Comparison of ENCODE assay signal across 10 cellular contexts in the genomic region with DNA sequence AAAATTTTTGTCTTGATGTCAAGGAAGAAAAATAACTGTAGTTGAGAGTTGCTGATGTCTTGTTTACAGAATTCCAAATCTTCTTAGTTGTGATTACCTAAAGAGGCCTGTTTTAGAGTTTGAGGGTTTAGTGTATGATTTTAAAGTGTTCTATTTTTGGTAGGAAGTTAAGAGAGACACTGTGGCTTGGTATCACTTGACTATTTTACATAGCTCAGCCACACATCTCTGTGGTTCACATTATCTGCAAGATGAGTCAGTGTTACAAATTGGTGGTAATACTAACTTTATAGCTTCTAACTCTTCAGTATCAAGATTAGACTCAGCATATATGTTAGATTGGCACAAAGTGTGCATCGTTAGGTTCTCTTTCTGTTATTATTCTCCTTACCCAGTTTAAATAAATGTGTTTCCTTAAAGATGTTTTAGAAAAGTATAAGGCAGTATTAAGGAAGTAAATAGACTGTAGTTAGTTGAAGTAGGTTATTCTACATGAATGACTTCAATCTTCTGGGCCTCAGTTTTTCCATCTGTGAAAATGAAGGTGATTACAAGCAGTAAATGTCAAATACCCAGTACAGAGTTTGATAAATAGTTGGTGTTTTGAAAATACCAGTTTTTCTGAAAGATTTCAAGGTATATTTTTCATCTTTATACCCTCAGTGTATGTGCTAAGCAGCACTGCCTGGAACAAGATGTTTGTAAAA. TPM values are rescaled to one million over a fixed set of nuclear protein-coding genes. Genes with fewer than 3 reads are reported as not detected.
DNase-seq lines count a peak whose midpoint lies in the region; ATAC-seq and TF ChIP-seq lines count a peak whose summit lies in the region.
"Had no signal": no experiment of that assay in that cellular context is flagged by ENCODE, and none has a peak within 500 bp of the region (broad histone marks: within the 10 kb centered on the region; RNA-seq: fewer than 3 reads in every experiment).

No MANE protein-coding gene starts in this region.

- TF ChIP-seq CTCF in adrenal gland (IDR thresholded peaks at IDR 0.05), result no peak

- TF ChIP-seq POLR2A in adrenal gland (IDR thresholded peaks at IDR 0.05), result no peak

- ATAC-seq in GM18907 (IDR thresholded peaks at IDR 0.05; ENCODE audit: unreplicated experiment) (peak; percentile 86), HG03025 (IDR thresholded peaks at IDR 0.05; ENCODE audit: low FRiP score, unreplicated experiment) (peak; percentile 64)
- ATAC-seq: naive thymus-derived CD8-positive, alpha-beta T cell had no signal

- intact Hi-C loops in activated CD4-positive, alpha-beta memory T cell treated with anti-CD3 and anti-CD28 coated beads for 36 hours (cut with micrococcal nuclease), result loop anchor here (2.0 kb wide), 2 partner anchors 14 to 88 kb away; no protein-coding TSS in a partner anchor
- intact Hi-C loops in adrenal gland (cut with DNase I), result loop anchor here in 1 of 2 donors (10.0 kb wide), 2 partner anchors 996 to 1086 kb away; partner anchors contain the start of gene MRPS31

- CTCF ChIA-PET in activated CD4-positive, alpha-beta memory T cell treated with anti-CD3 and anti-CD28 coated beads for 36 hours (lab: Charles Lee), result interaction anchor here (1.1 kb wide), 1 partner anchor 1088 kb away, joined by 3 read pairs; no protein-coding TSS in a partner anchor

- H3K27ac ChIP-seq in adrenal gland, result no peak overlapping the region

- no peaks in the 10 kb centered on the region for H3K9me3 Mint-ChIP-seq in activated CD4-positive, alpha-beta memory T cell treated with anti-CD3 and anti-CD28 coated beads for 36 hours
- H3K9me3 Mint-ChIP-seq: naive thymus-derived CD8-positive, alpha-beta T cell had no signal

- H3K27me3 Mint-ChIP-seq in activated CD4-positive, alpha-beta memory T cell treated with anti-CD3 and anti-CD28 coated beads for 36 hours, result no peaks in the 10 kb centered on the region
- H3K27me3 Mint-ChIP-seq: naive thymus-derived CD8-positive, alpha-beta T cell had no signal

- no peaks in the 10 kb centered on the region for H3K4me1 ChIP-seq in adrenal gland (replicated peaks in 1 of 2)

- peak overlapping the region; percentile 41 for H3K27ac Mint-ChIP-seq in activated CD4-positive, alpha-beta memory T cell treated with anti-CD3 and anti-CD28 coated beads for 36 hours

- no peak overlapping the region for H3K4me3 ChIP-seq in adrenal gland

- H3K4me3 Mint-ChIP-seq in activated CD4-positive, alpha-beta memory T cell treated with anti-CD3 and anti-CD28 coated beads for 36 hours, result no peak overlapping the region
- H3K4me3 Mint-ChIP-seq: naive thymus-derived CD8-positive, alpha-beta T cell had no signal

- DNase-seq in A172 (ENCODE audit: low spot score) (peak; percentile 35), adrenal gland (no peak), Ammon's horn (ENCODE audit: low spot score) (no peak), OCI-M2 (lab: John Stamatoyannopoulos, UW; ENCODE audit: unreplicated experiment) (no peak), ecto neural progenitor cell (ENCODE audit: low spot score) (no peak)
- DNase-seq in activated CD4-positive, alpha-beta memory T cell treated with anti-CD3 and anti-CD28 coated beads for 36 hours, result no peak
- DNase-seq: effector CD8-positive, alpha-beta T cell; naive thymus-derived CD8-positive, alpha-beta T cell had no signal

- WGBS in adrenal gland, 4 donors, result 83 to 97% (median 92%) methylated on average over 1 of the region's 1 CpG

- H3K9me3 ChIP-seq in adrenal gland (replicated peaks in 1 of 3), result no peaks in the 10 kb centered on the region

- POLR2A ChIA-PET in activated CD4-positive, alpha-beta memory T cell treated with anti-CD3 and anti-CD28 coated beads for 36 hours (lab: Charles Lee), result no interaction called here

- peaks cover 12% of the 10 kb centered on the region for H3K4me1 Mint-ChIP-seq in activated CD4-positive, alpha-beta memory T cell treated with anti-CD3 and anti-CD28 coated beads for 36 hours (ENCODE audit: low read depth)

- H3K36me3 Mint-ChIP-seq in activated CD4-positive, alpha-beta memory T cell treated with anti-CD3 and anti-CD28 coated beads for 36 hours, result peaks cover 14% of the 10 kb centered on the region

- peaks cover 0 to 7% of the 10 kb centered on the region in 2 donors for H3K36me3 ChIP-seq in adrenal gland (replicated peaks in 1 of 2)

- no peaks in the 10 kb centered on the region for H3K27me3 ChIP-seq in adrenal gland

RNA-seq across cellular contexts. Expression of gene COG6, which starts 33.4 kb away (rescaled TPM):
- 14.1 and 54.6 TPM in 2 replicates for total RNA-seq in A172 (2014; rRNA removed; shearing (Covaris generic))
- total RNA-seq in activated CD4-positive, alpha-beta memory T cell treated with anti-CD3 and anti-CD28 coated beads for 36 hours, result 10 to 100 TPM; 25.5 to 37.3 TPM
- 10 to 100 TPM; 13.8 to 53.5 (median 36.3) TPM for total RNA-seq in adrenal gland
- polyA plus RNA-seq in adrenal gland, result 10 to 100 TPM in 1 of 3 donors, 1 to 10 TPM in 2; 7.2 to 23.7 (median 8.1) TPM
